In the genomic region with DNA sequence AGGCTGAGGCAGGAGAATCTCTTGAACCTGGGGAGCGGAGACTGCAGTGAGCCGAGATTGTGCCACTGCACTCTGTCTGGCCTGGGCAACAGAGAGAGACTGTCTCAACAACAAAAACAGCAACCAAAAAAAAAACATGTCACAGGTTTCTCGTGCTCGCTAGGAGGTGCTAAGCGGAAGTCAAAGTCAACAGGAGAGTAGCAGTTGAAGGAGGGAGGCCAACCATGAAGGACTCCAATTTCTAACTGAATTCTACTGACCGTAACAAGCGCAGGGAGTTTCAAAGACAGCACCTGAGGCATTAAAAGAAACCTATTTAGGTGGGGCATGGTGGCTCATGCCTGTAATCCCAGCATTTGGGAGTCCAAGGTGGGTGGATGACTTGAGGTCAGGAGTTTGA, we compare ENCODE assay signal across 29 cellular contexts.
"Had no signal": no experiment of that assay in that cellular context is flagged by ENCODE, and none has a peak within 500 bp of the region (broad histone marks: within the 10 kb centered on the region; RNA-seq: fewer than 3 reads in every experiment).

No MANE protein-coding gene starts in this region.

- DNase-seq: naive thymus-derived CD8-positive, alpha-beta T cell; occipital lobe; ovary; posterior cingulate gyrus; psoas muscle; right cardiac atrium; right lobe of liver; sigmoid colon; small intestine; stimulated activated CD4-positive, alpha-beta T cell treated with anti-CD3 and anti-CD28 coated beads, Interleukin-15, amount 100 ng/mL, for 24 hours; stimulated activated CD4-positive, alpha-beta T cell treated with anti-CD3 and anti-CD28 coated beads, Interleukin-2, amount 100 ng/mL, for 24 hours; stimulated activated CD4-positive, alpha-beta T cell treated with anti-CD3 and anti-CD28 coated beads, Interleukin-2, amount 100 ng/mL, for 48 hours; stimulated activated CD4-positive, alpha-beta T cell treated with anti-CD3 and anti-CD28 coated beads, Interleukin-4, amount 100 ng/mL, for 24 hours; stimulated activated naive CD4-positive, alpha-beta T cell; stimulated activated naive CD8-positive, alpha-beta T cell treated with anti-CD3 and anti-CD28 coated beads, Interleukin-15, amount 100 ng/mL, for 72 hours; stimulated activated naive CD8-positive, alpha-beta T cell treated with anti-CD3 and anti-CD28 coated beads, Interleukin-15, Interleukin-2, amounts not matched to agents 100 U/mL and 50 U/mL, for 24 hours; substantia nigra; testis; tibial artery; transverse colon; upper lobe of right lung; uterus had no signal

- ATAC-seq: naive thymus-derived CD8-positive, alpha-beta T cell; natural killer cell treated with Interleukin-12 subunit alpha and Interleukin-12 subunit beta and Interleukin-15 and Interleukin-18, amount 100 ng/mL, for 72 hours; psoas muscle; right cardiac atrium; right lobe of liver; stimulated activated memory B cell treated with anti-CD40 and anti-IgM and Interleukin-4, amounts not matched to agents 10 μg/mL and 1 μg/mL and 100 μg/mL, for 72 hours; stimulated activated naive CD8-positive, alpha-beta T cell treated with anti-CD3 and anti-CD28 coated beads, Interleukin-15, amount 100 ng/mL, for 72 hours; stimulated activated naive CD8-positive, alpha-beta T cell treated with anti-CD3 and anti-CD28 coated beads, Interleukin-15, Interleukin-2, amounts not matched to agents 100 U/mL and 50 U/mL, for 24 hours; upper lobe of right lung had no signal

- H3K27me3 ChIP-seq: neural progenitor cell, ovary, right lobe of liver, sigmoid colon, suprapubic skin, testis, tibial artery, transverse colon, upper lobe of right lung, uterus had no signal

- H3K27me3 Mint-ChIP-seq: naive thymus-derived CD8-positive, alpha-beta T cell; natural killer cell treated with Interleukin-12 subunit alpha and Interleukin-12 subunit beta and Interleukin-15 and Interleukin-18, amount 100 ng/mL, for 72 hours; progenitor cell of endocrine pancreas; stimulated activated memory B cell treated with anti-CD40 and anti-IgM and Interleukin-4, amounts not matched to agents 10 μg/mL and 1 μg/mL and 100 μg/mL, for 72 hours; stimulated activated naive CD8-positive, alpha-beta T cell treated with anti-CD3 and anti-CD28 coated beads, Interleukin-15, amount 100 ng/mL, for 72 hours; type B pancreatic cell had no signal

- H3K9me3 Mint-ChIP-seq: naive thymus-derived CD8-positive, alpha-beta T cell; natural killer cell treated with Interleukin-12 subunit alpha and Interleukin-12 subunit beta and Interleukin-15 and Interleukin-18, amount 100 ng/mL, for 72 hours; neural progenitor cell; stimulated activated memory B cell treated with anti-CD40 and anti-IgM and Interleukin-4, amounts not matched to agents 10 μg/mL and 1 μg/mL and 100 μg/mL, for 72 hours; stimulated activated naive CD8-positive, alpha-beta T cell treated with anti-CD3 and anti-CD28 coated beads, Interleukin-15, amount 100 ng/mL, for 72 hours; type B pancreatic cell had no signal

- H3K4me3 Mint-ChIP-seq: naive thymus-derived CD8-positive, alpha-beta T cell; natural killer cell treated with Interleukin-12 subunit alpha and Interleukin-12 subunit beta and Interleukin-15 and Interleukin-18, amount 100 ng/mL, for 72 hours; neural progenitor cell; stimulated activated memory B cell treated with anti-CD40 and anti-IgM and Interleukin-4, amounts not matched to agents 10 μg/mL and 1 μg/mL and 100 μg/mL, for 72 hours; stimulated activated naive CD8-positive, alpha-beta T cell treated with anti-CD3 and anti-CD28 coated beads, Interleukin-15, amount 100 ng/mL, for 72 hours; type B pancreatic cell had no signal

- H3K27ac ChIP-seq: neural progenitor cell, ovary, parathyroid adenoma, psoas muscle, right lobe of liver, sigmoid colon, suprapubic skin, testis, tibial artery, transverse colon, upper lobe of right lung, uterus had no signal

- H3K27ac Mint-ChIP-seq: naive thymus-derived CD8-positive, alpha-beta T cell; natural killer cell treated with Interleukin-12 subunit alpha and Interleukin-12 subunit beta and Interleukin-15 and Interleukin-18, amount 100 ng/mL, for 72 hours; neural progenitor cell; progenitor cell of endocrine pancreas; stimulated activated memory B cell treated with anti-CD40 and anti-IgM and Interleukin-4, amounts not matched to agents 10 μg/mL and 1 μg/mL and 100 μg/mL, for 72 hours; stimulated activated naive CD8-positive, alpha-beta T cell treated with anti-CD3 and anti-CD28 coated beads, Interleukin-15, amount 100 ng/mL, for 72 hours; type B pancreatic cell had no signal

- H3K9me3 ChIP-seq: ovary, psoas muscle, right lobe of liver, sigmoid colon, suprapubic skin, testis, tibial artery, transverse colon, upper lobe of right lung, uterus had no signal

- H3K4me3 ChIP-seq: neural progenitor cell, ovary, psoas muscle, right lobe of liver, sigmoid colon, suprapubic skin, testis, tibial artery, transverse colon, upper lobe of right lung, uterus had no signal

- H3K36me3 ChIP-seq: ovary, uterus had no signal

- H3K4me1 ChIP-seq: neural progenitor cell, parathyroid adenoma, psoas muscle, sigmoid colon, suprapubic skin, testis, tibial artery, transverse colon, upper lobe of right lung, uterus had no signal

- H3K4me1 Mint-ChIP-seq: stimulated activated memory B cell treated with anti-CD40 and anti-IgM and Interleukin-4, amounts not matched to agents 10 μg/mL and 1 μg/mL and 100 μg/mL, for 72 hours; stimulated activated naive CD8-positive, alpha-beta T cell treated with anti-CD3 and anti-CD28 coated beads, Interleukin-15, amount 100 ng/mL, for 72 hours had no signal
